20 cellular contexts compared by ENCODE assay signal in genomic region chr9:106334081-106334480, GRCh38.
"Had no signal": no experiment of that assay in that cellular context is flagged by ENCODE, and none has a peak within 500 bp of the region (broad histone marks: within the 10 kb centered on the region; RNA-seq: fewer than 3 reads in every experiment).

No MANE protein-coding gene starts in this region.

- H3K36me3 ChIP-seq: esophagus squamous epithelium, gastroesophageal sphincter, neutrophil, right lobe of liver, suprapubic skin, thyroid gland, upper lobe of right lung, vagina had no signal

- ATAC-seq: gastroesophageal sphincter; left lobe of liver; naive thymus-derived CD4-positive, alpha-beta T cell; psoas muscle; right lobe of liver; stimulated activated effector memory CD8-positive, alpha-beta T cell treated with anti-CD3 and anti-CD28 coated beads, Interleukin-12 subunit alpha, Interleukin-12 subunit beta, amount 100 ng/mL, for 72 hours; stimulated activated naive CD8-positive, alpha-beta T cell treated with anti-CD3 and anti-CD28 coated beads, Interleukin-15, Interleukin-2, amounts not matched to agents 100 U/mL and 50 U/mL, for 24 hours; upper lobe of right lung had no signal

- H3K4me1 ChIP-seq: esophagus squamous epithelium, gastroesophageal sphincter, psoas muscle, right lobe of liver, suprapubic skin, thyroid gland, upper lobe of right lung, vagina had no signal

- H3K27ac ChIP-seq: esophagus squamous epithelium, gastroesophageal sphincter, neutrophil, psoas muscle, right lobe of liver, suprapubic skin, thyroid gland, upper lobe of right lung, vagina had no signal

- H3K4me3 Mint-ChIP-seq: naive thymus-derived CD4-positive, alpha-beta T cell; nephron progenitor cell; stimulated activated effector memory CD8-positive, alpha-beta T cell treated with anti-CD3 and anti-CD28 coated beads, Interleukin-12 subunit alpha, Interleukin-12 subunit beta, amount 100 ng/mL, for 72 hours had no signal

- H3K4me3 ChIP-seq: esophagus squamous epithelium, gastroesophageal sphincter, psoas muscle, right lobe of liver, suprapubic skin, thyroid gland, upper lobe of right lung, vagina had no signal

- DNase-seq: esophagus squamous epithelium; foreskin fibroblast; glutamatergic neuron; islet precursor cell; naive thymus-derived CD4-positive, alpha-beta T cell; nephron progenitor cell; psoas muscle; retina; right lobe of liver; stimulated activated CD4-positive, alpha-beta T cell treated with anti-CD3 and anti-CD28 coated beads, Interleukin-4, amount 100 ng/mL, for 1 hour; stimulated activated CD8-positive, alpha-beta memory T cell treated with anti-CD3 and anti-CD28 coated beads, Interleukin-4, amount 100 ng/mL, for 48 hours; stimulated activated naive CD8-positive, alpha-beta T cell treated with anti-CD3 and anti-CD28 coated beads, Interleukin-15, Interleukin-2, amounts not matched to agents 100 U/mL and 50 U/mL, for 24 hours; thyroid gland; upper lobe of right lung had no signal

- H3K27me3 ChIP-seq: esophagus squamous epithelium, gastroesophageal sphincter, neutrophil, right lobe of liver, suprapubic skin, thyroid gland, upper lobe of right lung, vagina had no signal

- H3K27me3 Mint-ChIP-seq: naive thymus-derived CD4-positive, alpha-beta T cell had no signal

- H3K4me1 Mint-ChIP-seq: naive thymus-derived CD4-positive, alpha-beta T cell; stimulated activated effector memory CD8-positive, alpha-beta T cell treated with anti-CD3 and anti-CD28 coated beads, Interleukin-12 subunit alpha, Interleukin-12 subunit beta, amount 100 ng/mL, for 72 hours had no signal

- H3K27ac Mint-ChIP-seq: naive thymus-derived CD4-positive, alpha-beta T cell; nephron progenitor cell; stimulated activated effector memory CD8-positive, alpha-beta T cell treated with anti-CD3 and anti-CD28 coated beads, Interleukin-12 subunit alpha, Interleukin-12 subunit beta, amount 100 ng/mL, for 72 hours had no signal

- H3K36me3 Mint-ChIP-seq: naive thymus-derived CD4-positive, alpha-beta T cell; stimulated activated effector memory CD8-positive, alpha-beta T cell treated with anti-CD3 and anti-CD28 coated beads, Interleukin-12 subunit alpha, Interleukin-12 subunit beta, amount 100 ng/mL, for 72 hours had no signal

- H3K9me3 ChIP-seq: esophagus squamous epithelium, neutrophil, psoas muscle, right lobe of liver, suprapubic skin, thyroid gland, upper lobe of right lung, vagina had no signal
